10 cellular contexts compared by ENCODE assay signal in the genomic region with DNA sequence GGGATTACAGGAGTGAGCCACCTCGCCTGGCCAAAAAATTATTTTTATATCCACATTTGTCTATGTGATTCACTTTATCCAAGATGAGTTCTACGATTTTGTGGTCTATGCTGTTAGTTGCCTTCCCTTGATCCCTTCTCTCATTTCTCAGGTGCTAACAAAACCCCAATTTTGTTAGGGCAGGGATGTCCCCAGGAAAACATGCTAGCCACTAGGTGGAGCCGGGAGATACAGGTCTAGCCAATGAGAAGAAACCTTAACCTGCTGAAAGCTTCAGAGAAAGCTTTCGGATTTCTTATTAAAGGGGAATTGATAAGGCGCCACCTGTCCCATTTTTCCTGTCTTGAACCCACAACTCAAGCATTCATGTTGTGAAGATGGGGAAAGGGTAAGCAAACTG.
DNase-seq lines count a peak whose midpoint lies in the region; ATAC-seq and TF ChIP-seq lines count a peak whose summit lies in the region.
"Had no signal": no experiment of that assay in that cellular context is flagged by ENCODE, and none has a peak within 500 bp of the region (broad histone marks: within the 10 kb centered on the region; RNA-seq: fewer than 3 reads in every experiment).

No MANE protein-coding gene starts in this region.

- no peak overlapping the region for H3K27ac ChIP-seq in transverse colon
- H3K27ac ChIP-seq: SJSA1, skin epidermis had no signal

- POLR2A ChIA-PET in GM10248 (lab: Yijun Ruan, JAX), result no interaction called here

- TF ChIP-seq CTCF in GM10248 (IDR thresholded peaks at IDR 0.05; ENCODE audit: control extremely low read depth, extremely low read depth, low read depth, missing control alignments) (peak; percentile 38), transverse colon (IDR thresholded peaks at IDR 0.05) (peak in 4 of 5 experiments; percentile 43 to 50 (median 48))

- CTCF ChIA-PET in GM10248 (lab: Yijun Ruan, JAX), result interaction anchor here (0.9 to 2.8 kb wide), 9 partner anchors 9 to 495 kb away, joined by 3 to 15 read pairs (median 4); no protein-coding TSS in a partner anchor

- no peak overlapping the region for H3K4me3 ChIP-seq in transverse colon
- H3K4me3 ChIP-seq: SJSA1, skin epidermis had no signal

- intact Hi-C loops in transverse colon (cut with DNase I; ENCODE audit: low total_unique reads), result no loop called here

- no peaks in the 10 kb centered on the region for H3K27me3 ChIP-seq in transverse colon
- H3K27me3 ChIP-seq: SJSA1 had no signal

- H3K4me1 ChIP-seq in transverse colon, result peaks cover 0 to 16% (median 5%) of the 10 kb centered on the region in 4 donors

- in situ Hi-C loops in transverse colon (cut with MboI; ENCODE audit: low pct_ligation_motif_present in 1 of 4, low pct_unique_long_range_greater_than_20kb in 1 of 4, low sequenced_read_pairs in 3 of 4), result no loop called here

- WGBS in transverse colon (ENCODE audit: low coverage in 1 of 2), 2 donors, result 87 to 90% methylated on average over 3 to 5 of the region's 5 CpGs

- TF ChIP-seq POLR2A in transverse colon (IDR thresholded peaks at IDR 0.05), result no peak

- H3K36me3 ChIP-seq in transverse colon, result no peaks in the 10 kb centered on the region
- H3K36me3 ChIP-seq: SJSA1 had no signal

- no peak for TF ChIP-seq EP300 in transverse colon (IDR thresholded peaks at IDR 0.05; ENCODE audit: low read depth)

- ATAC-seq in HG02884 (IDR thresholded peaks at IDR 0.05; ENCODE audit: unreplicated experiment) (no peak), HG03196 (IDR thresholded peaks at IDR 0.05; ENCODE audit: unreplicated experiment) (no peak)

- no peaks in the 10 kb centered on the region for H3K9me3 ChIP-seq in transverse colon
- H3K9me3 ChIP-seq: SJSA1 had no signal

- DNase-seq in GM10248 (ENCODE audit: extremely low spot score) (no peak), MV-4-11 (lab: John Stamatoyannopoulos, UW) (peak; percentile 4), iris pigment epithelial cell (ENCODE audit: low read depth) (peak; percentile 28), transverse colon (no peak), NCI-H187 treated with DMSO at 0.1 percent for 48 hours (lab: John Stamatoyannopoulos, UW) (no peak)
- peak; percentile 62 to 70 for DNase-seq in activated T-cell treated with anti-CD3 and anti-CD28 coated beads, Interleukin-2, amount 50 U/mL, for 48 hours

Comparison
In these comparisons a context has a peak if more than half of its experiments do, and no peak if none do; other contexts are left out.
1. DNase-seq: peak in MV-4-11 (single experiment), activated T-cell treated with anti-CD3 and anti-CD28 coated beads, Interleukin-2, amount 50 U/mL, for 48 hours (2 of 2) and iris pigment epithelial cell (single experiment); none in GM10248 (single experiment), transverse colon (single experiment) and NCI-H187 treated with DMSO at 0.1 percent for 48 hours (single experiment).